Comparison of ENCODE assay signal across 7 cellular contexts in the genomic region with DNA sequence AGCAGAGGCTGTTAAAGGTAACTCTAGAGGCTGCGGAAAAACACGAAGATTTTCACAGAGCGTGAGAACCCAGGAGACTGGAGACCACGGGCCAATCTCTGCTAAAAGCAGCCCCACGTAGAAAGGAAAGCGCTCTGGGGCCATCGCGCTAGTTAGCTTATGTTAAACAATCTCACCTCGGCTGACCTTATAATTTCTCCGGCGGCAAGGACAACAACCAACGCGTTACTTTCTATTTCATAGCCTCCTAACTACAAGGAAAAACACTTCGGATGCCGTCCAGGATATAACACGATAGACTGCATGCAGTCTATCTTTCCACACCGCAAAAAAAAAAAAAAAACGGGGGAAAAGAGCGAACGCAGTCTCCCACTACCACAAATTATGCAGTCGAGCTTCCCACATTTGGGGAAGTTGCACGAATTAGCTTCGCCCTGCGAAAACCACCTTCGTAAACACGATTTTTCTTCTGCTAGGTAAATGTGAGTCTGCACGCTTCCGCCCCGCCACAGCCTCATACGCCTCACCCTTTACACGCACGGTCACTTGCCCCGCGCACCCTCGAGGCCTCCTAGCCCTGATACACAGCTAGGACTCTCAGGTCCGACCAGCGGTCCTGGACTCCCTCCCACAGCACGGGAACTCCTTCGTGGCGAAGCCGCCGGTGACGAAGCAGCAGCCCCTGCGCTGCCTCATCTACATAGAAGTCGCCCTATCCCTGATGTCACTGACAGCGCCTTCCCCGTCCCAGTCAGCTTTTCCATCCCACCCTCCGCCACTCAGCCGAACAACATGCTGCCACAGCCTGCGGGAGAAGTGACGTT.
DNase-seq lines count a peak whose midpoint lies in the region; ATAC-seq lines count a peak whose summit lies in the region.

No MANE protein-coding gene starts in this region.

- H3K27ac ChIP-seq in ectodermal cell (ENCODE audit: insufficient read depth, low read depth, low read length, poor library complexity, severe bottlenecking) = peak overlapping the region; percentile 99

- H3K9me3 ChIP-seq in ectodermal cell (ENCODE audit: control insufficient read depth, low read length) = no peaks in the 10 kb centered on the region

- ATAC-seq in GM18511 (IDR thresholded peaks at IDR 0.05; ENCODE audit: unreplicated experiment) (peak; percentile 74), HG02973 (IDR thresholded peaks at IDR 0.05; ENCODE audit: unreplicated experiment) (peak; percentile 71)

- 0% methylated on average over 51 of the region's 51 CpGs for WGBS in ectodermal cell, 2 experiments

- DNase-seq in NCI-H2227 treated with DMSO at 0.1 percent for 48 hours (lab: John Stamatoyannopoulos, UW) (peak; percentile 83), lung microvascular endothelial cell (ENCODE audit: low read depth in 2 of 2) (peak; percentile 81 to 88)
- DNase-seq in activated CD4-positive, alpha-beta T cell treated with anti-CD3 and anti-CD28 coated beads, Interleukin-2, amount 50 U/mL, for 24 hours (ENCODE audit: low read depth in 1 of 2, low spot score in 1 of 2) = peak; percentile 72 to 84
- DNase-seq in stimulated activated CD4-positive, alpha-beta T cell treated with anti-CD3 and anti-CD28 coated beads, TNF-alpha, amount 100 ng/mL, for 24 hours (ENCODE audit: low read depth in 3 of 3) = peak; percentile 71 to 85 (median 78)

- peaks cover 68% of the 10 kb centered on the region for H3K27me3 ChIP-seq in ectodermal cell (ENCODE audit: control insufficient read depth, insufficient read depth, low read length, poor library complexity, severe bottlenecking)

- H3K36me3 ChIP-seq in ectodermal cell (ENCODE audit: control insufficient read depth, insufficient read depth, low read length) = no peaks in the 10 kb centered on the region

- peak overlapping the region; percentile 62 for H3K4me3 ChIP-seq in ectodermal cell (ENCODE audit: insufficient read depth, low read depth, low read length)

- H3K4me1 ChIP-seq in ectodermal cell (ENCODE audit: control insufficient read depth, insufficient read depth, low read length) = peaks cover 4% of the 10 kb centered on the region

Comparison
In these comparisons a context has a peak if more than half of its experiments do, and no peak if none do; other contexts are left out.
1. Peak in every context shown above with its lines: DNase-seq, ATAC-seq, H3K4me3 ChIP-seq and H3K27ac ChIP-seq.